In genomic region chr2:128381001-128381938, GRCh38 we compare ENCODE assay signal across 1 cellular context.
A peak's percentile ranks its signal among the peaks of the same experiment; 100 is the strongest.
TF ChIP-seq lines count a peak whose summit lies in the region.

No MANE protein-coding gene starts in this region.

TF ChIP-seq in HepG2, 621 proteins besides CTCF, POLR2A, EP300 and RAD21 (continued from another document and continues in another):
- TF ChIP-seq ZNF407 (CRISPR knock-in tag; IDR thresholded peaks at IDR 0.05; ENCODE audit: not compliant biosample characterization) (no peak), ZNF607 (CRISPR knock-in tag; IDR thresholded peaks at IDR 0.05; ENCODE audit: borderline replicate concordance) (no peak), ZSCAN31 (CRISPR knock-in tag; IDR thresholded peaks at IDR 0.05; ENCODE audit: low read depth) (peak; percentile 35; the same call in 1 of the 2 replicates), RAD51 (IDR thresholded peaks at IDR 0.05; ENCODE audit: borderline replicate concordance) (no peak), ZNF7 (CRISPR knock-in tag; IDR thresholded peaks at IDR 0.05) (no peak), ZBTB40 (IDR thresholded peaks at IDR 0.05) (no peak), ZBTB40 (CRISPR knock-in tag; IDR thresholded peaks at IDR 0.05) (no peak; the same call in 1 of the 2 replicates), FOXA1 (IDR thresholded peaks at IDR 0.05) (no peak), FOXA1 (CRISPR knock-in tag; IDR thresholded peaks at IDR 0.05) (peak; percentile 42; the same call in 1 of the 2 replicates), ATF5 (CRISPR knock-in tag; IDR thresholded peaks at IDR 0.05; ENCODE audit: low read depth) (no peak), HMGXB3 (CRISPR knock-in tag; IDR thresholded peaks at IDR 0.05; ENCODE audit: borderline replicate concordance) (no peak), ZNF558 (CRISPR knock-in tag; IDR thresholded peaks at IDR 0.05; ENCODE audit: borderline replicate concordance) (no peak), NFYB (CRISPR knock-in tag; IDR thresholded peaks at IDR 0.05) (no peak), GATAD1 (CRISPR knock-in tag; IDR thresholded peaks at IDR 0.05) (no peak), KMT2A (CRISPR knock-in tag; IDR thresholded peaks at IDR 0.05) (no peak), RCOR2 (CRISPR knock-in tag; IDR thresholded peaks at IDR 0.05) (peak; percentile 64; the same call in 1 of the 2 replicates), PBX2 (CRISPR knock-in tag; IDR thresholded peaks at IDR 0.05) (peak; percentile 23; the same call in 1 of the 2 replicates), ZNF484 (CRISPR knock-in tag; IDR thresholded peaks at IDR 0.05; ENCODE audit: borderline replicate concordance, low read depth) (no peak), CBX1 (IDR thresholded peaks at IDR 0.05; ENCODE audit: low read depth) (peak; percentile 80), NFKBIZ (CRISPR knock-in tag; IDR thresholded peaks at IDR 0.05) (no peak), SIN3A (IDR thresholded peaks at IDR 0.05; ENCODE audit: borderline replicate concordance, low read depth, low read length) (peak; percentile 69; the same call in 1 of the 2 replicates), ZNF530 (CRISPR knock-in tag; IDR thresholded peaks at IDR 0.05; ENCODE audit: low read depth) (no peak), ZNF317 (CRISPR knock-in tag; IDR thresholded peaks at IDR 0.05) (0 out of 2 replicates have a peak, but pooled peaks have one; percentile 32), ZNF263 (CRISPR knock-in tag; IDR thresholded peaks at IDR 0.05) (peak; percentile 41; the same call in 1 of the 2 replicates), ZNF280D (CRISPR knock-in tag; IDR thresholded peaks at IDR 0.05) (no peak), CENPBD1 (CRISPR knock-in tag; IDR thresholded peaks at IDR 0.05; ENCODE audit: borderline replicate concordance, low read depth) (no peak)
